Comparison of ENCODE assay signal across 8 cellular contexts in the genomic region with DNA sequence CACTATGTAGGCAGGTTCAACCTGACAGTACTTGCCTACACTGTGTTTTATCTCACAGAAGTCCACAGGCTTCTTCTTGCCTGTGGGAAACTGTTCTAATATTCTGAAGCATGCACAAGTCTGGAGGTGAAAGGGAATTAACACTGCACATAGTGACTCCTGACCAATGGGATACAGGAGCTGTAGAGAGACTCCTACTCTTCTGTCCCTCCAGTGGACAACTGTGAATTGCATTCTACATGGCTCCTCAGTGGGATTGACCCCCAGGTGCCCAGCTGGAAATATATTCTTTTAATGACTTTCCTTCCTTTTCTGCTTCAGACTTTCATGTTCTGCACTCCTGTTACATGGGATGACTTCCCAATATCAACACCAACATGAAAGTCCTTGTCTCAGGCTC. TPM values are rescaled to one million over a fixed set of nuclear protein-coding genes. Genes with fewer than 3 reads are reported as not detected.
DNase-seq lines count a peak whose midpoint lies in the region; ATAC-seq and TF ChIP-seq lines count a peak whose summit lies in the region.

No MANE protein-coding gene starts in this region.

- ATAC-seq in CD8-positive, alpha-beta T cell: peak; percentile 31
- ATAC-seq in HG03442 (IDR thresholded peaks at IDR 0.05; ENCODE audit: unreplicated experiment) (no peak), GM21367 (IDR thresholded peaks at IDR 0.05; ENCODE audit: unreplicated experiment) (no peak)

- CTCF ChIA-PET in CD8-positive, alpha-beta T cell (lab: Charles Lee): no interaction called here

- POLR2A ChIA-PET in CD8-positive, alpha-beta T cell (lab: Charles Lee): no interaction called here

- peaks cover 3% of the 10 kb centered on the region for H3K27me3 Mint-ChIP-seq in CD8-positive, alpha-beta T cell (ENCODE audit: low read depth)

- no peak overlapping the region for H3K4me3 Mint-ChIP-seq in CD8-positive, alpha-beta T cell

- H3K4me3 ChIP-seq in CD8-positive, alpha-beta T cell (ENCODE audit: low read depth, low read length): no peak overlapping the region
- H3K4me3 ChIP-seq in kidney epithelial cell (ENCODE audit: low read depth, low read length): no peak overlapping the region

- no peaks in the 10 kb centered on the region for H3K4me1 ChIP-seq in CD8-positive, alpha-beta T cell (ENCODE audit: insufficient read depth, low read length)

- H3K36me3 ChIP-seq in CD8-positive, alpha-beta T cell (ENCODE audit: insufficient read depth, low read length): no peaks in the 10 kb centered on the region
- no peaks in the 10 kb centered on the region for H3K36me3 ChIP-seq in kidney epithelial cell (ENCODE audit: control insufficient read depth, insufficient read depth, low read length)

- no peaks in the 10 kb centered on the region for H3K9me3 ChIP-seq in CD8-positive, alpha-beta T cell (ENCODE audit: low read length)

- no peaks in the 10 kb centered on the region for H3K27me3 ChIP-seq in CD8-positive, alpha-beta T cell (ENCODE audit: insufficient read depth, low read length)
- no peaks in the 10 kb centered on the region for H3K27me3 ChIP-seq in kidney epithelial cell (ENCODE audit: control insufficient read depth, insufficient read depth, low read length)

- H3K9me3 Mint-ChIP-seq in CD8-positive, alpha-beta T cell: no peaks in the 10 kb centered on the region

- TF ChIP-seq CTCF in CD8-positive, alpha-beta T cell (IDR thresholded peaks at IDR 0.05): no peak
- TF ChIP-seq CTCF in kidney epithelial cell (IDR thresholded peaks at IDR 0.05; ENCODE audit: insufficient read depth, low read length, poor library complexity, severe bottlenecking): peak; percentile 36

- H3K27ac Mint-ChIP-seq in CD8-positive, alpha-beta T cell: no peak overlapping the region

- H3K4me1 Mint-ChIP-seq in CD8-positive, alpha-beta T cell (ENCODE audit: low read depth): no peaks in the 10 kb centered on the region

- intact Hi-C loops in CD8-positive, alpha-beta T cell (cut with DNase I, micrococcal nuclease): no loop called here

- DNase-seq in CD8-positive, alpha-beta T cell: no peak
- DNase-seq in HCEC 1CT (peak; percentile 22), SHP77 treated with DMSO at 0.1 percent for 48 hours (lab: John Stamatoyannopoulos, UW) (peak; percentile 1), kidney epithelial cell (ENCODE audit: low read depth) (no peak), epidermal melanocyte (ENCODE audit: insufficient read length, low spot score) (no peak), LoVo (ENCODE audit: low spot score) (no peak)

- H3K36me3 Mint-ChIP-seq in CD8-positive, alpha-beta T cell: no peaks in the 10 kb centered on the region

- no peak overlapping the region for H3K27ac ChIP-seq in CD8-positive, alpha-beta T cell (ENCODE audit: low read depth, low read length)

RNA-seq across cellular contexts. Expression of a gene that starts 8.2 kb away (rescaled TPM):
- 10 to 100 TPM in 1 of 2 experiments, 1 to 10 TPM in 1; 7.8 to 10.4 TPM for total RNA-seq in CD8-positive, alpha-beta T cell
- 25.5 and 25.7 TPM in 2 replicates for total RNA-seq in kidney epithelial cell

RNA-seq across cellular contexts. Expression of a gene that starts 57.3 kb away (rescaled TPM):
- under 1 TPM in 1 of 2 experiments, not detected in 1; 0.03 TPM for total RNA-seq in CD8-positive, alpha-beta T cell
- total RNA-seq in kidney epithelial cell: 3.1 and 6.9 TPM in 2 replicates

Comparison
In these comparisons a context has a peak if more than half of its experiments do, and no peak if none do; other contexts are left out.
1. DNase-seq: peak in HCEC 1CT (single experiment) and SHP77 treated with DMSO at 0.1 percent for 48 hours (single experiment); none in CD8-positive, alpha-beta T cell (0 of 7), kidney epithelial cell (single experiment), epidermal melanocyte (single experiment) and LoVo (single experiment).